21 cellular contexts compared by ENCODE assay signal in the genomic region with DNA sequence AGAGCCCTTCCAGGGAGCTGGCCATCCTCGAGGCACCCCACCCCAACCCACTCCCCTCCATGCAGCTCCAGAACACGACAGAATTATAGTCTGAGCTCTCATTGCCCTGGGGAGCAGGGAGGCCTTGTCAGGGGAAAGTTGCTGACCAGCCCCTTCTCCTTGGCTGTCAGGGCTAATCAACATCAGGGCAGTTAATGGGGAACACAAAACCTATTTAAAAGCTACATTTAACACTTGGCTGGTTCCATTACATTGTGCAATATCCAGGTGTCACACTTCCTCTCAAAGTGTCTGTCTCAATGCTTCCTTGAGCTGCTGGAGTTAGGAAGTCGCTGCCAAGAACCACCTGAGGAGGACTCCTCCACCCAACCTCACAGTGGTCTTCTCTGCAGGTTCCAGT.
"Had no signal": no experiment of that assay in that cellular context is flagged by ENCODE, and none has a peak within 500 bp of the region (broad histone marks: within the 10 kb centered on the region; RNA-seq: fewer than 3 reads in every experiment).

No MANE protein-coding gene starts in this region.

- H3K4me3 ChIP-seq: MG63 had no signal

- H3K9me3 ChIP-seq: MG63, SK-N-SH had no signal

- H3K36me3 ChIP-seq: MG63 had no signal

- ATAC-seq: Panc1, PC-3 had no signal

- H3K9ac ChIP-seq: SK-N-SH had no signal

- H3K27ac ChIP-seq: RWPE1 had no signal

- H3K4me2 ChIP-seq: SK-N-SH had no signal

- H3K27me3 ChIP-seq: MG63 had no signal

- DNase-seq: Karpas-422, KBM-7, NCI-H1092, NCI-H1105 treated with DMSO at 0.1 percent for 48 hours, NCI-H1417 treated with DMSO at 0.1 percent for 48 hours, NCI-H146, NCI-H1694 treated with DMSO at 0.1 percent for 48 hours, NCI-H1930, NCI-H2081, NCI-H2107, NCI-H2227 treated with DMSO at 0.1 percent for 48 hours, NCI-H524, NCI-H69, NCI-H774, PC-3, SHP77, SK-N-SH, SW 1271 had no signal
